Comparison of ENCODE assay signal across 19 cellular contexts in the genomic region with DNA sequence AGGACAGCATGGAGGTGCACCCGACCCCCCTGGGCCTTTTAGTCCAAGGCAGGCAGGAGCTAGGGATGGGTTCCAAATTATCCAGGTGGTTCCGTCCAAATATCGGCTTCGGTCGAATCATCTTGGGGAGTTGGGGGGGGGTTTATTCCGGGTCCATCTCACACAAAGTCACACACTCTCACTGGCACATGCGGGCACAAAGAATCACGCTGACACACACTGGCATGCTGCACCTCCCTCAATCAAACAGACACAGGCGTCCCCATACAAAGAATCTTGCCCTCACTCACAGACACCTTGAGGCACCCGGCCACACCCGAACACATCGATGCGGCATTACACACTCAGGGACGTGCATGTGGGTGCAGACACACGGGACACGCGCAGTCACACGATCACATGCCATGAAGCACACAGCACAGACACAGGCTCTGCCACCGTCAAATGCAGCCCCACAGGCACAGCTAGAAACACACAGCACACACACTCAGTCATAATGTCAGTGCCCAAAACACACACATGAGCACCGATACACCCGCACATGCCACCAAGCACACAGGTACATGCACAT. TPM values are rescaled to one million over a fixed set of nuclear protein-coding genes. Genes with fewer than 3 reads are reported as not detected.
A peak's percentile ranks its signal among the peaks of the same experiment; 100 is the strongest.
DNase-seq lines count a peak whose midpoint lies in the region; ATAC-seq, FAIRE-seq and TF ChIP-seq lines count a peak whose summit lies in the region.
"Had no signal": no experiment of that assay in that cellular context is flagged by ENCODE, and none has a peak within 500 bp of the region (broad histone marks: within the 10 kb centered on the region; RNA-seq: fewer than 3 reads in every experiment).

No MANE protein-coding gene starts in this region.

- H3K18ac ChIP-seq in H1 (ENCODE audit: extremely low read depth, low read length), result no peak overlapping the region

- intact Hi-C loops in left ventricle myocardium inferior (cut with micrococcal nuclease) (no loop called here), left cardiac atrium (cut with DNase I) (no loop called here), ovary (cut with DNase I) (loop anchor here in 1 of 4 donors (10.0 kb wide), 1 partner anchor 52 kb away; no protein-coding TSS in a partner anchor)

- POLR2A ChIA-PET in H1 (lab: Charles Lee; ENCODE audit: partially characterized antibody), result interaction anchor here (0.6 to 1.4 kb wide), 6 partner anchors 12 to 190 kb away, joined by 3 to 4 read pairs (median 3); partner anchors contain the start of gene GADD45GIP1

- H2AK5ac ChIP-seq in H1 (ENCODE audit: low read depth, low read length), result 0 out of 2 replicates have a peak overlapping the region, but pooled peaks have one; percentile 65

- no peak overlapping the region for H4K5ac ChIP-seq in H1 (ENCODE audit: insufficient read length, low read depth, low read length)

- H2BK12ac ChIP-seq in H1 (ENCODE audit: low read depth, low read length), result peak overlapping the region; percentile 80; the same call in 1 of the 2 replicates

- no peak overlapping the region for H2AFZ ChIP-seq in H1 (ENCODE audit: low read length)

- peaks cover 0 to 5% of the 10 kb centered on the region in 2 experiments for H4K20me1 ChIP-seq in H1 (replicated peaks in 1 of 2; ENCODE audit: control insufficient read depth in 1 of 2, insufficient read depth in 2 of 2, low read length in 2 of 2)

- TF ChIP-seq CTCF in left ventricle myocardium inferior (IDR thresholded peaks at IDR 0.05; ENCODE audit: borderline replicate concordance) (no peak), H1 (IDR thresholded peaks at IDR 0.05; ENCODE audit: control extremely low read depth in 1 of 3, insufficient read depth in 1 of 3, low read depth in 1 of 3, low read length in 3 of 3) (no peak), ovary (IDR thresholded peaks at IDR 0.05) (no peak)

- no peak overlapping the region for H4K8ac ChIP-seq in H1 (ENCODE audit: extremely low read depth, insufficient read depth, low read length)

- H2BK20ac ChIP-seq in H1 (ENCODE audit: low read length), result no peak overlapping the region

- no peaks in the 10 kb centered on the region for H3K27me3 ChIP-seq in left ventricle myocardium inferior (ENCODE audit: low read depth)
- peaks cover 14 to 94% (median 74%) of the 10 kb centered on the region in 4 experiments for H3K27me3 ChIP-seq in H1 (replicated peaks in 1 of 4; ENCODE audit: control insufficient read depth in 3 of 4, extremely low read depth in 1 of 4, insufficient read depth in 3 of 4, low read length in 3 of 4)
- H3K27me3 ChIP-seq in ovary, result no peaks in the 10 kb centered on the region

- TF ChIP-seq RAD21 in H1 (IDR thresholded peaks at IDR 0.05 in 1 of 2, conservative IDR thresholded peaks at IDR 0.05 in 1 of 2; ENCODE audit: low read depth in 2 of 2, low read length in 2 of 2), result no peak

- no peak overlapping the region for H3K23ac ChIP-seq in H1 (ENCODE audit: insufficient read length)

- H3K4me1 ChIP-seq in left ventricle myocardium inferior (peaks cover 91% of the 10 kb centered on the region), H1 (replicated peaks in 1 of 4; ENCODE audit: control insufficient read depth in 3 of 4, insufficient read depth in 4 of 4, low read length in 3 of 4) (peaks cover 0 to 6% (median 0%) of the 10 kb centered on the region in 4 experiments; a peak in 1 of 7 replicates), ovary (ENCODE audit: insufficient read depth) (peaks cover 36% of the 10 kb centered on the region), urinary bladder (ENCODE audit: insufficient read depth) (no peaks in the 10 kb centered on the region)

- H3K9me3 ChIP-seq in left ventricle myocardium inferior (replicated peaks) (no peaks in the 10 kb centered on the region), H1 (ENCODE audit: insufficient read depth in 2 of 2, low read depth in 1 of 2, low read length in 1 of 2) (no peaks in the 10 kb centered on the region), ovary (no peaks in the 10 kb centered on the region)

- no peak for FAIRE-seq in H1 (lab: Jason Lieb, UNC)

- no peak overlapping the region for H2BK120ac ChIP-seq in H1 (replicated peaks; ENCODE audit: low read depth, low read length)

- H3K4me2 ChIP-seq in H1 (ENCODE audit: insufficient read depth in 1 of 2, low read depth in 2 of 2, low read length in 2 of 2), result no peak overlapping the region

- no peak overlapping the region for H3K56ac ChIP-seq in H1 (replicated peaks; ENCODE audit: insufficient read length, low read depth, low read length)

- H3K36me3 ChIP-seq in left ventricle myocardium inferior, result peaks cover 14% of the 10 kb centered on the region
- no peaks in the 10 kb centered on the region for H3K36me3 ChIP-seq in H1 (ENCODE audit: control insufficient read depth in 2 of 4, insufficient read depth in 4 of 4, low read length in 3 of 4)
- no peaks in the 10 kb centered on the region for H3K36me3 ChIP-seq in ovary
- H3K36me3 ChIP-seq in urinary bladder (ENCODE audit: insufficient read depth), result no peaks in the 10 kb centered on the region

- 91% methylated on average over 21 of the region's 21 CpGs; no CpG with 5 or more reads in 1 of the 2 experiments for WGBS in H1 (ENCODE audit: extremely low coverage in 1 of 2, insufficient coverage in 1 of 2, insufficient read length in 1 of 2, insufficient replicate concordance in 2 of 2, low coverage in 1 of 2, low lambda C conversion rate in 2 of 2, missing lambda C conversion rate in 1 of 2), 2 experiments
- 46 to 55% (median 50%) methylated on average over 21 of the region's 21 CpGs for WGBS in ovary, 3 donors
- 62% methylated on average over 21 of the region's 21 CpGs for WGBS in urinary bladder

- DNase-seq in left ventricle myocardium inferior (no peak), left cardiac atrium (no peak), H1 (ENCODE audit: low read depth in 1 of 2, low spot score in 2 of 2) (no peak), ovary (peak in 1 of 5 donors; percentile 39), HuH-7.5 (ENCODE audit: low spot score) (no peak), NCI-H2029 (lab: John Stamatoyannopoulos, UW) (no peak)
- DNase-seq: activated CD8-positive, alpha-beta memory T cell treated with anti-CD3 and anti-CD28 coated beads, Interleukin-2, amount 50 U/mL, for 48 hours; activated naive CD8-positive, alpha-beta T cell treated with anti-CD3 and anti-CD28 coated beads, Interleukin-2, amount 10 ng/mL, durations not matched to agents 7 days and 5 days; Calu3; dermis blood vessel endothelial cell; immature natural killer cell; NCI-H1436 treated with DMSO at 0.1 percent for 48 hours; stimulated activated CD4-positive, alpha-beta T cell treated with anti-CD3 and anti-CD28 coated beads, Interleukin-2, amount 100 ng/mL, for 24 hours; SW 1271 had no signal

- no peaks in the 10 kb centered on the region for H3K23me2 ChIP-seq in H1 (ENCODE audit: low read depth, low read length)

- H2BK5ac ChIP-seq in H1 (ENCODE audit: low read depth, low read length), result no peak overlapping the region

- no peak overlapping the region for H3K14ac ChIP-seq in H1 (ENCODE audit: insufficient read length)

- TF ChIP-seq POLR2A in H1 (IDR thresholded peaks at IDR 0.05; ENCODE audit: control extremely low read depth in 1 of 2, low read depth in 2 of 2, low read length in 2 of 2) (no peak), ovary (IDR thresholded peaks at IDR 0.05) (no peak)

- H3K79me1 ChIP-seq in H1 (ENCODE audit: low read depth, low read length), result no peaks in the 10 kb centered on the region

- no peak overlapping the region for H3K4ac ChIP-seq in H1 (replicated peaks; ENCODE audit: insufficient read length, low read depth, low read length)

- peak overlapping the region; percentile 95 for H3K27ac ChIP-seq in left ventricle myocardium inferior (replicated peaks)
- no peak overlapping the region for H3K27ac ChIP-seq in H1 (ENCODE audit: low read depth, low read length)
- H3K27ac ChIP-seq in ovary, result peak overlapping the region; percentile 72 to 83
- peak overlapping the region; percentile 38 for H3K27ac ChIP-seq in urinary bladder (ENCODE audit: low read depth)

- H2BK15ac ChIP-seq in H1 (ENCODE audit: low read length), result 0 out of 2 replicates have a peak overlapping the region, but pooled peaks have one; percentile 19

- no peak overlapping the region for H4K91ac ChIP-seq in H1 (replicated peaks; ENCODE audit: insufficient read length, low read length)

- CTCF ChIA-PET in H1 (lab: Charles Lee; ENCODE audit: partially characterized antibody), result interaction anchor here (0.7 to 12.9 kb wide), 9 partner anchors 11 to 92 kb away, joined by 3 to 175 read pairs (median 12); no protein-coding TSS in a partner anchor

- ATAC-seq in left cardiac atrium, result no peak
- no peak for ATAC-seq in GM21619 (IDR thresholded peaks at IDR 0.05; ENCODE audit: unreplicated experiment)
- ATAC-seq: activated CD4-positive, CD25-positive, alpha-beta regulatory T cell treated with anti-CD3 and anti-CD28 coated beads, Interleukin-2, amount 50 U/mL, for 24 hours had no signal

- no peak overlapping the region for H3K9ac ChIP-seq in H1 (replicated peaks in 1 of 4; ENCODE audit: extremely low read depth in 1 of 4, low read depth in 3 of 4, low read length in 3 of 4)

- no peak for TF ChIP-seq EP300 in H1 (IDR thresholded peaks at IDR 0.05; ENCODE audit: borderline replicate concordance in 1 of 2, low read depth in 2 of 2, low read length in 2 of 2)
- TF ChIP-seq EP300 in ovary (IDR thresholded peaks at IDR 0.05), result no peak

- peak overlapping the region; percentile 62 for H3K4me3 ChIP-seq in left ventricle myocardium inferior
- H3K4me3 ChIP-seq in H1 (ENCODE audit: extremely low read depth in 1 of 4, insufficient read depth in 2 of 4, low read depth in 3 of 4, low read length in 4 of 4), result no peak overlapping the region
- peak overlapping the region; percentile 40 for H3K4me3 ChIP-seq in ovary
- H3K4me3 ChIP-seq in urinary bladder (ENCODE audit: low read depth, low read length), result no peak overlapping the region

- H3K79me2 ChIP-seq in H1 (ENCODE audit: control insufficient read depth in 1 of 2, insufficient read depth in 2 of 2, low read length in 2 of 2), result no peaks in the 10 kb centered on the region

RNA-seq across cellular contexts. Expression of gene NFIX, which starts 7.8 kb away (rescaled TPM):
- total RNA-seq in left ventricle myocardium inferior (118 TPM), left cardiac atrium (100 to 1,000 TPM; 117 to 133 TPM), ovary (100 to 1,000 TPM in 5 of 7 donors, 10 to 100 TPM in 2; 30.3 to 256 (median 223) TPM), urinary bladder (83.5 TPM)
- total RNA-seq in H1 (2021; fragmentation: NEBNext Ultra II Directional; extraction: Animal tissue kit (Norgen Biotek cat#: 25700)), result 0.20 and 0.27 TPM in 2 replicates
- polyA plus RNA-seq in H1 (2011; rRNA removed) (0.03 and 0.08 TPM in 2 replicates), ovary (10 to 100 TPM; 76.9 to 82.2 TPM), urinary bladder (88.6 TPM)
- polyA plus RNA-seq in H1 (2011; cell fraction: cytosol; rRNA removed), result 0.05 TPM
- 0.14 TPM for polyA plus RNA-seq in H1 (2011; cell fraction: nucleus; rRNA removed)
- 0.09 to 0.22 TPM (median 0.12 TPM) in 3 of 4 replicates, not detected in the other for polyA plus RNA-seq in H1 (2012, experiment 1 of 2)
- polyA plus RNA-seq in H1 (2012, experiment 2 of 2), result 0.07 TPM
- polyA plus RNA-seq in H1 (2013, experiment 1 of 2), result 0.26 TPM
- polyA plus RNA-seq in H1 (2013, experiment 2 of 2), result 0.18 TPM
- 0.02 and 0.13 TPM in 2 replicates for polyA minus RNA-seq in H1 (2011; rRNA and poly(A)+ RNA removed)
- polyA minus RNA-seq in H1 (2011; cell fraction: cytosol; rRNA and poly(A)+ RNA removed), result not detected
- 0.40 TPM for polyA minus RNA-seq in H1 (2011; cell fraction: nucleus; rRNA and poly(A)+ RNA removed)

RNA-seq across cellular contexts. Expression of gene DAND5, which starts 33.7 kb away (rescaled TPM):
- total RNA-seq in left ventricle myocardium inferior (12.7 TPM), left cardiac atrium (1 to 10 TPM; 5.2 to 7.0 TPM), ovary (under 1 TPM in 2 of 7 donors, not detected in 5; 0.11 to 0.15 TPM), urinary bladder (not detected)
- 0.17 and 0.25 TPM in 2 replicates for total RNA-seq in H1 (2021; fragmentation: NEBNext Ultra II Directional; extraction: Animal tissue kit (Norgen Biotek cat#: 25700))
- polyA plus RNA-seq in H1 (2011; rRNA removed) (0.13 and 0.14 TPM in 2 replicates), ovary (not detected), urinary bladder (not detected)
- 0.23 TPM for polyA plus RNA-seq in H1 (2011; cell fraction: cytosol; rRNA removed)
- polyA plus RNA-seq in H1 (2011; cell fraction: nucleus; rRNA removed), result 0.29 TPM
- polyA plus RNA-seq in H1 (2012, experiment 1 of 2), result 0.25 to 0.41 TPM (median 0.35 TPM) in 4 replicates
- polyA plus RNA-seq in H1 (2012, experiment 2 of 2), result not detected
- polyA plus RNA-seq in H1 (2013, experiment 1 of 2), result 0.20 TPM
- polyA plus RNA-seq in H1 (2013, experiment 2 of 2), result 0.18 TPM
- polyA minus RNA-seq in H1 (2011; rRNA and poly(A)+ RNA removed), result 0.32 TPM in 2 replicates
- not detected for polyA minus RNA-seq in H1 (2011; cell fraction: cytosol; rRNA and poly(A)+ RNA removed)
- polyA minus RNA-seq in H1 (2011; cell fraction: nucleus; rRNA and poly(A)+ RNA removed), result not detected
- total RNA-seq: activated naive CD8-positive, alpha-beta T cell treated with anti-CD3 and anti-CD28 coated beads, Interleukin-2, amount 10 ng/mL, durations not matched to agents 7 days and 5 days; NCI-H460; posterior vena cava had no signal
- polyA plus RNA-seq: immature natural killer cell had no signal

RNA-seq across cellular contexts. Expression of gene GADD45GIP1, which starts 46.0 kb away (rescaled TPM):
- total RNA-seq in left ventricle myocardium inferior, result 31.4 TPM
- total RNA-seq in left cardiac atrium, result 10 to 100 TPM; 25.5 to 28.1 TPM
- 42.2 and 45.5 TPM in 2 replicates for total RNA-seq in H1 (2021; fragmentation: NEBNext Ultra II Directional; extraction: Animal tissue kit (Norgen Biotek cat#: 25700))
- polyA plus RNA-seq in H1 (2011; rRNA removed), result 42.6 and 58.5 TPM in 2 replicates
- 69.9 TPM for polyA plus RNA-seq in H1 (2011; cell fraction: cytosol; rRNA removed)
- polyA plus RNA-seq in H1 (2011; cell fraction: nucleus; rRNA removed), result 48.3 TPM
- 29.8 to 63.8 TPM (median 59.7 TPM) in 4 replicates for polyA plus RNA-seq in H1 (2012, experiment 1 of 2)
- 33.7 TPM for polyA plus RNA-seq in H1 (2012, experiment 2 of 2)
- 51.0 TPM for polyA plus RNA-seq in H1 (2013, experiment 1 of 2)
- polyA plus RNA-seq in H1 (2013, experiment 2 of 2), result 51.7 TPM
- 3.9 and 4.2 TPM in 2 replicates for polyA minus RNA-seq in H1 (2011; rRNA and poly(A)+ RNA removed)
- 18.5 TPM for polyA minus RNA-seq in H1 (2011; cell fraction: cytosol; rRNA and poly(A)+ RNA removed)
- 9.9 TPM for polyA minus RNA-seq in H1 (2011; cell fraction: nucleus; rRNA and poly(A)+ RNA removed)
- 10 to 100 TPM; 15.7 to 57.7 (median 19.1) TPM for total RNA-seq in ovary
- polyA plus RNA-seq in ovary, result 10 to 100 TPM in 1 of 2 donors, 1 to 10 TPM in 1; 1.8 to 25.6 TPM
- 7.3 TPM for total RNA-seq in urinary bladder
- 45.9 TPM for polyA plus RNA-seq in urinary bladder

RNA-seq across cellular contexts. Expression of gene RAD23A, which starts 57.4 kb away (rescaled TPM):
- total RNA-seq in left ventricle myocardium inferior, result 150 TPM
- 100 to 1,000 TPM; 113 to 131 TPM for total RNA-seq in left cardiac atrium
- total RNA-seq in H1 (2021; fragmentation: NEBNext Ultra II Directional; extraction: Animal tissue kit (Norgen Biotek cat#: 25700)), result 73.3 and 76.1 TPM in 2 replicates
- polyA plus RNA-seq in H1 (2011; rRNA removed), result 40.0 and 80.1 TPM in 2 replicates
- polyA plus RNA-seq in H1 (2011; cell fraction: cytosol; rRNA removed), result 55.5 TPM
- polyA plus RNA-seq in H1 (2011; cell fraction: nucleus; rRNA removed), result 103 TPM
- 80.4 to 113 TPM (median 97.5 TPM) in 4 replicates for polyA plus RNA-seq in H1 (2012, experiment 1 of 2)
- polyA plus RNA-seq in H1 (2012, experiment 2 of 2), result 81.2 TPM
- 109 TPM for polyA plus RNA-seq in H1 (2013, experiment 1 of 2)
- polyA plus RNA-seq in H1 (2013, experiment 2 of 2), result 104 TPM
- polyA minus RNA-seq in H1 (2011; rRNA and poly(A)+ RNA removed), result 20.4 and 29.3 TPM in 2 replicates
- polyA minus RNA-seq in H1 (2011; cell fraction: cytosol; rRNA and poly(A)+ RNA removed), result 60.7 TPM
- polyA minus RNA-seq in H1 (2011; cell fraction: nucleus; rRNA and poly(A)+ RNA removed), result 34.6 TPM
- 10 to 100 TPM; 61.2 to 94.0 (median 93.7) TPM for total RNA-seq in ovary
- 10 to 100 TPM; 75.8 to 77.2 TPM for polyA plus RNA-seq in ovary
- total RNA-seq in urinary bladder, result 29.5 TPM
- polyA plus RNA-seq in urinary bladder, result 129 TPM

Comparison
In these comparisons a context has a peak if more than half of its experiments do, and no peak if none do; other contexts are left out.
1. H3K4me3 ChIP-seq: peak in left ventricle myocardium inferior (single experiment) and ovary (single experiment); none in H1 (0 of 4) and urinary bladder (single experiment).
2. RNA of gene NFIX, which starts 7.8 kb away (total RNA-seq): 30.3 to 256 TPM in ovary, 117 to 133 TPM in left cardiac atrium, 118 TPM in left ventricle myocardium inferior (single experiment) and 83.5 TPM in urinary bladder (single experiment); 0.20 to 0.27 TPM in H1; every median in the first group is over 10 times any median in the second.